13 cellular contexts compared by ENCODE assay signal in genomic region chr17:56909742-56910508, GRCh38. TPM values are rescaled to one million over a fixed set of nuclear protein-coding genes. Genes with fewer than 3 reads are reported as not detected.
DNase-seq lines count a peak whose midpoint lies in the region; ATAC-seq, FAIRE-seq and TF ChIP-seq lines count a peak whose summit lies in the region.
"Had no signal": no experiment of that assay in that cellular context is flagged by ENCODE, and none has a peak within 500 bp of the region (broad histone marks: within the 10 kb centered on the region; RNA-seq: fewer than 3 reads in every experiment).

No MANE protein-coding gene starts in this region.

- peaks cover 53% of the 10 kb centered on the region for H3K4me1 Mint-ChIP-seq in activated T-cell treated with anti-CD3 and anti-CD28 coated beads, Interleukin-2, amount 50 U/mL, for 4 hours (ENCODE audit: low read depth)
- H3K4me1 Mint-ChIP-seq in activated naive CD8-positive, alpha-beta T cell treated with anti-CD3 and anti-CD28 coated beads for 36 hours, result peaks cover 46% of the 10 kb centered on the region

- H3K4me3 ChIP-seq in right lobe of liver (peak overlapping the region in 2 of 3 donors; percentile 9 to 18), tibial artery (no peak overlapping the region), pancreas (no peak overlapping the region)

- no peak for DNase-seq in activated T-cell treated with anti-CD3 and anti-CD28 coated beads, Interleukin-2, amount 50 U/mL, for 4 hours
- DNase-seq in activated T-cell treated with anti-CD3 and anti-CD28 coated beads for 4 hours (no peak), right lobe of liver (peak; percentile 59 to 87 (median 82)), tibial artery (peak in 1 of 2 donors; percentile 57), NCI-H226 (no peak), pancreas (no peak)
- DNase-seq in activated naive CD8-positive, alpha-beta T cell treated with anti-CD3 and anti-CD28 coated beads for 36 hours, result no peak
- DNase-seq: activated gamma-delta T cell treated with Interleukin-2 at 50 U/mL for 16 hours, AML-193, foreskin keratinocyte, NCI-H1092, SHP77 treated with DMSO at 0.1 percent for 48 hours had no signal

- peaks cover 5 to 38% (median 22%) of the 10 kb centered on the region in 4 donors for H3K36me3 ChIP-seq in right lobe of liver
- H3K36me3 ChIP-seq in tibial artery, result peaks cover 22 to 37% (median 27%) of the 10 kb centered on the region in 3 donors
- H3K36me3 ChIP-seq in pancreas, result peaks cover 0 to 17% (median 0%) of the 10 kb centered on the region in 3 donors

- TF ChIP-seq POLR2A in right lobe of liver (IDR thresholded peaks at IDR 0.05), result no peak

- H3K4me1 ChIP-seq in right lobe of liver (peaks cover 0 to 55% (median 19%) of the 10 kb centered on the region in 4 donors), tibial artery (peaks cover 4 to 43% (median 22%) of the 10 kb centered on the region in 4 donors), pancreas (peaks cover 7 to 19% (median 7%) of the 10 kb centered on the region in 3 donors)

- H3K27me3 ChIP-seq in right lobe of liver (no peaks in the 10 kb centered on the region), tibial artery (no peaks in the 10 kb centered on the region), pancreas (no peaks in the 10 kb centered on the region)
- H3K27me3 ChIP-seq: foreskin keratinocyte had no signal

- intact Hi-C loops in right lobe of liver (cut with DNase I) (no loop called here), tibial artery (cut with DNase I; ENCODE audit: low total_unique reads) (no loop called here), pancreas (cut with DNase I) (no loop called here)

- no peak for ATAC-seq in activated T-cell treated with anti-CD3 and anti-CD28 coated beads, Interleukin-2, amount 50 U/mL, for 4 hours
- ATAC-seq in right lobe of liver (peak; percentile 42 to 63 (median 50)), HG03097 (IDR thresholded peaks at IDR 0.05; ENCODE audit: low FRiP score, unreplicated experiment) (no peak), pancreas (no peak)
- ATAC-seq: foreskin keratinocyte had no signal

- no peak overlapping the region for H3K27ac Mint-ChIP-seq in activated naive CD8-positive, alpha-beta T cell treated with anti-CD3 and anti-CD28 coated beads for 36 hours

- FAIRE-seq in pancreas (lab: Jason Lieb, UNC), result no peak

- no peaks in the 10 kb centered on the region for H3K9me3 Mint-ChIP-seq in activated T-cell treated with anti-CD3 and anti-CD28 coated beads, Interleukin-2, amount 50 U/mL, for 4 hours
- H3K9me3 Mint-ChIP-seq in activated naive CD8-positive, alpha-beta T cell treated with anti-CD3 and anti-CD28 coated beads for 36 hours, result no peaks in the 10 kb centered on the region

- 35% methylated on average over 4 of the region's 6 CpGs for WGBS in right lobe of liver (ENCODE audit: insufficient coverage, low coverage, low lambda C conversion rate, missing lambda C conversion rate)
- WGBS in pancreas, 2 donors, result 56 to 62% methylated on average over 6 of the region's 6 CpGs

- H3K9me3 ChIP-seq in right lobe of liver (no peaks in the 10 kb centered on the region), tibial artery (no peaks in the 10 kb centered on the region), pancreas (no peaks in the 10 kb centered on the region)

- peaks cover 31% of the 10 kb centered on the region for H3K36me3 Mint-ChIP-seq in activated T-cell treated with anti-CD3 and anti-CD28 coated beads, Interleukin-2, amount 50 U/mL, for 4 hours (ENCODE audit: insufficient read depth)
- peaks cover 56% of the 10 kb centered on the region for H3K36me3 Mint-ChIP-seq in activated naive CD8-positive, alpha-beta T cell treated with anti-CD3 and anti-CD28 coated beads for 36 hours

- peak overlapping the region; percentile 32 to 94 (median 58) for H3K27ac ChIP-seq in right lobe of liver
- H3K27ac ChIP-seq in tibial artery, result peak overlapping the region; percentile 17 to 43
- no peak overlapping the region for H3K27ac ChIP-seq in pancreas
- H3K27ac ChIP-seq: foreskin keratinocyte had no signal

- H3K27me3 Mint-ChIP-seq in activated T-cell treated with anti-CD3 and anti-CD28 coated beads, Interleukin-2, amount 50 U/mL, for 4 hours (ENCODE audit: low read depth), result no peaks in the 10 kb centered on the region
- no peaks in the 10 kb centered on the region for H3K27me3 Mint-ChIP-seq in activated naive CD8-positive, alpha-beta T cell treated with anti-CD3 and anti-CD28 coated beads for 36 hours

- H3K4me3 Mint-ChIP-seq in activated T-cell treated with anti-CD3 and anti-CD28 coated beads, Interleukin-2, amount 50 U/mL, for 4 hours, result peak overlapping the region; percentile 97
- H3K4me3 Mint-ChIP-seq in activated naive CD8-positive, alpha-beta T cell treated with anti-CD3 and anti-CD28 coated beads for 36 hours, result peak overlapping the region; percentile 81

- TF ChIP-seq CTCF in right lobe of liver (IDR thresholded peaks at IDR 0.05) (no peak), tibial artery (IDR thresholded peaks at IDR 0.05) (no peak), pancreas (IDR thresholded peaks at IDR 0.05) (no peak)

RNA-seq across cellular contexts. Expression of gene TRIM25, which starts 3.9 kb away (rescaled TPM):
- total RNA-seq in activated T-cell treated with anti-CD3 and anti-CD28 coated beads, Interleukin-2, amount 50 U/mL, for 4 hours, result 10 to 100 TPM; 52.4 to 66.7 (median 61.2) TPM
- 100 to 1,000 TPM; 109 to 115 TPM for total RNA-seq in activated naive CD8-positive, alpha-beta T cell treated with anti-CD3 and anti-CD28 coated beads for 36 hours
- total RNA-seq in right lobe of liver (10 to 100 TPM; 35.6 to 60.8 (median 49.8) TPM), pancreas (10 to 100 TPM; 19.8 to 39.4 (median 21.7) TPM)
- 10 to 100 TPM; 12.2 to 17.3 TPM for polyA plus RNA-seq in pancreas

RNA-seq across cellular contexts. Expression of gene COIL, which starts 50.9 kb away (rescaled TPM):
- total RNA-seq in activated T-cell treated with anti-CD3 and anti-CD28 coated beads, Interleukin-2, amount 50 U/mL, for 4 hours, result 10 to 100 TPM; 22.9 to 23.8 (median 23.0) TPM
- 10 to 100 TPM; 21.6 to 22.4 TPM for total RNA-seq in activated naive CD8-positive, alpha-beta T cell treated with anti-CD3 and anti-CD28 coated beads for 36 hours
- total RNA-seq in right lobe of liver, result 1 to 10 TPM; 5.5 to 7.1 (median 6.5) TPM
- 1 to 10 TPM; 3.6 to 8.3 (median 6.3) TPM for total RNA-seq in pancreas
- 1 to 10 TPM; 4.4 to 8.6 TPM for polyA plus RNA-seq in pancreas

Comparison
In these comparisons a context has a peak if more than half of its experiments do, and no peak if none do; other contexts are left out.
1. ATAC-seq: peak in right lobe of liver (4 of 4); none in activated T-cell treated with anti-CD3 and anti-CD28 coated beads, Interleukin-2, amount 50 U/mL, for 4 hours (0 of 2), HG03097 (single experiment) and pancreas (0 of 4).
2. DNase-seq: peak in right lobe of liver (3 of 3); none in activated T-cell treated with anti-CD3 and anti-CD28 coated beads, Interleukin-2, amount 50 U/mL, for 4 hours (single experiment), activated T-cell treated with anti-CD3 and anti-CD28 coated beads for 4 hours (single experiment), activated naive CD8-positive, alpha-beta T cell treated with anti-CD3 and anti-CD28 coated beads for 36 hours (single experiment), NCI-H226 (single experiment) and pancreas (0 of 6).
3. H3K27ac ChIP-seq: peak in right lobe of liver (3 of 3) and tibial artery (2 of 2); none in pancreas (0 of 4).
4. H3K4me3 ChIP-seq: peak in right lobe of liver (2 of 3); none in tibial artery (0 of 2) and pancreas (0 of 4).